In genomic region chr5:1316588-1316902, GRCh38 we compare ENCODE assay signal across 1 cellular context.
TF ChIP-seq lines count a peak whose summit lies in the region.

No MANE protein-coding gene starts in this region.

TF ChIP-seq in HEK293, 187 proteins besides CTCF, POLR2A, EP300 and RAD21 (continued from another document):
- TF ChIP-seq ZNF639 (tag by site-specific recombination; IDR thresholded peaks at IDR 0.05) (no peak), ZNF174 (tag by site-specific recombination; IDR thresholded peaks at IDR 0.05) (no peak), ZBTB48 (tag by site-specific recombination; IDR thresholded peaks at IDR 0.05) (no peak), PRDM10 (tag by site-specific recombination; IDR thresholded peaks at IDR 0.05) (0 out of 2 replicates have a peak, but pooled peaks have one; percentile 70), ZNF645 (tag by site-specific recombination; IDR thresholded peaks at IDR 0.05) (no peak), ZNF768 (tag by site-specific recombination; IDR thresholded peaks at IDR 0.05) (no peak), SP3 (tag by site-specific recombination; IDR thresholded peaks at IDR 0.05) (no peak), WT1 (tag by site-specific recombination; IDR thresholded peaks at IDR 0.05) (0 out of 2 replicates have a peak, but pooled peaks have one; percentile 3)
